In the genomic region with DNA sequence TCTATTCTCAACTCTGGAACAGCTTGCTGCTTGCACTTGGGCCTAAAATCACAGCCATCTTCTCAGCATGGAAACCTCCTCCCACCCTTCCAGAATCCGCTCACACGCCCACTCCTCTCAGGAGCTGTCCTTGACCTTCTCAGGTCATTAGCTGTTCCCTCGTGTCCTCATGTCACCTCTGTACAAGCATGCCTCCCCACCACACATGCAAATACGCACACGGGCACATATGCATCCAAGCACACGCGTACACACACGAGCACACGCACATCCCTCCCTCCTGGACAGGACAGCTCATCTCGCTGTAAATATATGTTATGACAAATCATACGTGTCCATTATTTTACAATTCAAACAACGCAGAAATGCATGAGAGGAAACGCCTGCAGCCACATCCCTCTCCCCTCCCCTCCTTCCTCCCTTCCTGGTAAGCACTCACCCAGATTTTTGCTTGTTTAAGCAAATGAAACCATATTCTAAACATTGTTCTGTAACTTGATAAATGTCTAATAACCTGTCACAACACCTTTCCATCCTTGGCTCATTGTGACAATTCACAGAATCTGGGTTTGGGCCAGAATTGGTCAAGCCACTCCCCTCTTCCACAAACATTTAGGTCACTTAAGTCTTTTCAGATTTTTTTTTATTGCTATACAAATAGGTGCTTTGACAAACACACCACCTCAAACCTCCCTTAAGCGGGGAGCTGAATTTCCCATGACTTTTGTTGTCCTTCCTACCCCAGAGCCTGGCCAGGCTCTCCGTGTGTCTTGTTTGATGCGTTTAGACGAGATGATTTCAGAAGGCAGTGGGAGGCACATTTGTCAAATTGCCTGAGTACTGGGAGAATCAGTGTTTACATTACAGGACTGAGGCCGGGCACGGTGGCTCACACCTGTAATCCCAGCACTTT, we compare ENCODE assay signal across 1 cellular context.
A peak's percentile ranks its signal among the peaks of the same experiment; 100 is the strongest.
TF ChIP-seq lines count a peak whose summit lies in the region.

No MANE protein-coding gene starts in this region.

TF ChIP-seq in HEK293, 187 proteins besides CTCF, POLR2A, EP300 and RAD21 (continues in another document):
- no peak for TF ChIP-seq ZNF639 (tag by site-specific recombination; IDR thresholded peaks at IDR 0.05)
- no peak for TF ChIP-seq ZNF701 (tag by site-specific recombination; IDR thresholded peaks at IDR 0.05)
- no peak for TF ChIP-seq ZNF610 (tag by site-specific recombination; IDR thresholded peaks at IDR 0.05; ENCODE audit: borderline replicate concordance)
- TF ChIP-seq SP7 (tag by site-specific recombination; IDR thresholded peaks at IDR 0.05), result 0 out of 2 replicates have a peak, but pooled peaks have one; percentile 13
- TF ChIP-seq ZNF48 (tag by site-specific recombination; IDR thresholded peaks at IDR 0.05), result no peak
- TF ChIP-seq ZNF544 (tag by site-specific recombination; IDR thresholded peaks at IDR 0.05), result no peak
- no peak for TF ChIP-seq ZNF692 (tag by site-specific recombination; IDR thresholded peaks at IDR 0.05)
- TF ChIP-seq ZNF549 (tag by site-specific recombination; IDR thresholded peaks at IDR 0.05), result no peak
- TF ChIP-seq ZNF350 (tag by site-specific recombination; IDR thresholded peaks at IDR 0.05), result no peak
- TF ChIP-seq, protein P1, sequence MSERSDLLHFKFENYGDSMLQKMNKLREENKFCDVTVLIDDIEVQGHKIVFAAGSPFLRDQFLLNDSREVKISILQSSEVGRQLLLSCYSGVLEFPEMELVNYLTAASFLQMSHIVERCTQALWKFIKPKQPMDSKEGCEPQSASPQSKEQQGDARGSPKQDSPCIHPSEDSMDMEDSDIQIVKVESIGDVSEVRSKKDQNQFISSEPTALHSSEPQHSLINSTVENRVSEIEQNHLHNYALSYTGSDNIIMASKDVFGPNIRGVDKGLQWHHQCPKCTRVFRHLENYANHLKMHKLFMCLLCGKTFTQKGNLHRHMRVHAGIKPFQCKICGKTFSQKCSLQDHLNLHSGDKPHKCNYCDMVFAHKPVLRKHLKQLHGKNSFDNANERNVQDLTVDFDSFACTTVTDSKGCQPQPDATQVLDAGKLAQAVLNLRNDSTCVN (tag by site-specific recombination; optimal IDR thresholded peaks at IDR 0.05), result no peak
- TF ChIP-seq PRDM1 (tag by site-specific recombination; IDR thresholded peaks at IDR 0.05), result no peak
- peak; percentile 73 for TF ChIP-seq EGR2 (tag by site-specific recombination; IDR thresholded peaks at IDR 0.05; ENCODE audit: low read depth)
- no peak for TF ChIP-seq ZBTB21 (tag by site-specific recombination; IDR thresholded peaks at IDR 0.05)
- TF ChIP-seq, protein P2, sequence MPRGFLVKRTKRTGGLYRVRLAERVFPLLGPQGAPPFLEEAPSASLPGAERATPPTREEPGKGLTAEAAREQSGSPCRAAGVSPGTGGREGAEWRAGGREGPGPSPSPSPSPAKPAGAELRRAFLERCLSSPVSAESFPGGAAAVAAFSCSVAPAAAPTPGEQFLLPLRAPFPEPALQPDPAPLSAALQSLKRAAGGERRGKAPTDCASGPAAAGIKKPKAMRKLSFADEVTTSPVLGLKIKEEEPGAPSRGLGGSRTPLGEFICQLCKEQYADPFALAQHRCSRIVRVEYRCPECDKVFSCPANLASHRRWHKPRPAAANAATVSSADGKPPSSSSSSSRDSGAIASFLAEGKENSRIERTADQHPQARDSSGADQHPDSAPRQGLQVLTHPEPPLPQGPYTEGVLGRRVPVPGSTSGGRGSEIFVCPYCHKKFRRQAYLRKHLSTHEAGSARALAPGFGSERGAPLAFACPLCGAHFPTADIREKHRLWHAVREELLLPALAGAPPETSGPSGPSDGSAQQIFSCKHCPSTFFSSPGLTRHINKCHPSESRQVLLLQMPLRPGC (tag by site-specific recombination; IDR thresholded peaks at IDR 0.05), result no peak
- no peak for TF ChIP-seq RBAK (tag by site-specific recombination; IDR thresholded peaks at IDR 0.05)
- TF ChIP-seq GLIS2 (tag by site-specific recombination; IDR thresholded peaks at IDR 0.05), result no peak
- TF ChIP-seq ZNF221 (tag by site-specific recombination; IDR thresholded peaks at IDR 0.05; ENCODE audit: borderline replicate concordance), result no peak
- TF ChIP-seq, protein P3, sequence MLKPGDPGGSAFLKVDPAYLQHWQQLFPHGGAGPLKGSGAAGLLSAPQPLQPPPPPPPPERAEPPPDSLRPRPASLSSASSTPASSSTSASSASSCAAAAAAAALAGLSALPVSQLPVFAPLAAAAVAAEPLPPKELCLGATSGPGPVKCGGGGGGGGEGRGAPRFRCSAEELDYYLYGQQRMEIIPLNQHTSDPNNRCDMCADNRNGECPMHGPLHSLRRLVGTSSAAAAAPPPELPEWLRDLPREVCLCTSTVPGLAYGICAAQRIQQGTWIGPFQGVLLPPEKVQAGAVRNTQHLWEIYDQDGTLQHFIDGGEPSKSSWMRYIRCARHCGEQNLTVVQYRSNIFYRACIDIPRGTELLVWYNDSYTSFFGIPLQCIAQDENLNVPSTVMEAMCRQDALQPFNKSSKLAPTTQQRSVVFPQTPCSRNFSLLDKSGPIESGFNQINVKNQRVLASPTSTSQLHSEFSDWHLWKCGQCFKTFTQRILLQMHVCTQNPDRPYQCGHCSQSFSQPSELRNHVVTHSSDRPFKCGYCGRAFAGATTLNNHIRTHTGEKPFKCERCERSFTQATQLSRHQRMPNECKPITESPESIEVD (tag by site-specific recombination; IDR thresholded peaks at IDR 0.05), result no peak
- TF ChIP-seq SALL2 (tag by site-specific recombination; IDR thresholded peaks at IDR 0.05; ENCODE audit: borderline replicate concordance), result no peak
- TF ChIP-seq ZNF514 (tag by site-specific recombination; IDR thresholded peaks at IDR 0.05), result no peak
- no peak for TF ChIP-seq ZNF157 (tag by site-specific recombination; IDR thresholded peaks at IDR 0.05)
- no peak for TF ChIP-seq ZNF677 (tag by site-specific recombination; IDR thresholded peaks at IDR 0.05)
- peak; percentile 59 for TF ChIP-seq GLIS1 (tag by site-specific recombination; IDR thresholded peaks at IDR 0.05)
- TF ChIP-seq ZSCAN23 (tag by site-specific recombination; IDR thresholded peaks at IDR 0.05), result no peak
- TF ChIP-seq BCL11B (tag by site-specific recombination; IDR thresholded peaks at IDR 0.05; ENCODE audit: low read depth), result no peak
- no peak for TF ChIP-seq ZNF623 (tag by site-specific recombination; IDR thresholded peaks at IDR 0.05)
- TF ChIP-seq ZNF311 (tag by site-specific recombination; IDR thresholded peaks at IDR 0.05; ENCODE audit: borderline replicate concordance), result no peak
- no peak for TF ChIP-seq ZNF704 (tag by site-specific recombination; IDR thresholded peaks at IDR 0.05)
- TF ChIP-seq ZNF37A (tag by site-specific recombination; IDR thresholded peaks at IDR 0.05), result no peak
- TF ChIP-seq ZSCAN30 (tag by site-specific recombination; IDR thresholded peaks at IDR 0.05), result no peak
- no peak for TF ChIP-seq ZNF362 (tag by site-specific recombination; IDR thresholded peaks at IDR 0.05)
- TF ChIP-seq ZNF174 (tag by site-specific recombination; IDR thresholded peaks at IDR 0.05), result no peak
- TF ChIP-seq ZFHX2 (tag by site-specific recombination; conservative IDR thresholded peaks at IDR 0.05), result peak; percentile 69
- no peak for TF ChIP-seq ZFP69B (tag by site-specific recombination; IDR thresholded peaks at IDR 0.05)
- no peak for TF ChIP-seq ZNF18 (tag by site-specific recombination; IDR thresholded peaks at IDR 0.05)
- no peak for TF ChIP-seq ZNF184 (tag by site-specific recombination; IDR thresholded peaks at IDR 0.05)
- no peak for TF ChIP-seq ZFP41 (tag by site-specific recombination; IDR thresholded peaks at IDR 0.05; ENCODE audit: borderline replicate concordance)
- TF ChIP-seq OSR2 (tag by site-specific recombination; IDR thresholded peaks at IDR 0.05), result no peak
- TF ChIP-seq, protein P4, sequence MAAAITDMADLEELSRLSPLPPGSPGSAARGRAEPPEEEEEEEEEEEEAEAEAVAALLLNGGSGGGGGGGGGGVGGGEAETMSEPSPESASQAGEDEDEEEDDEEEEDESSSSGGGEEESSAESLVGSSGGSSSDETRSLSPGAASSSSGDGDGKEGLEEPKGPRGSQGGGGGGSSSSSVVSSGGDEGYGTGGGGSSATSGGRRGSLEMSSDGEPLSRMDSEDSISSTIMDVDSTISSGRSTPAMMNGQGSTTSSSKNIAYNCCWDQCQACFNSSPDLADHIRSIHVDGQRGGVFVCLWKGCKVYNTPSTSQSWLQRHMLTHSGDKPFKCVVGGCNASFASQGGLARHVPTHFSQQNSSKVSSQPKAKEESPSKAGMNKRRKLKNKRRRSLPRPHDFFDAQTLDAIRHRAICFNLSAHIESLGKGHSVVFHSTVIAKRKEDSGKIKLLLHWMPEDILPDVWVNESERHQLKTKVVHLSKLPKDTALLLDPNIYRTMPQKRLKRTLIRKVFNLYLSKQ (tag by site-specific recombination; IDR thresholded peaks at IDR 0.05; ENCODE audit: borderline replicate concordance), result no peak
- TF ChIP-seq, protein P5, sequence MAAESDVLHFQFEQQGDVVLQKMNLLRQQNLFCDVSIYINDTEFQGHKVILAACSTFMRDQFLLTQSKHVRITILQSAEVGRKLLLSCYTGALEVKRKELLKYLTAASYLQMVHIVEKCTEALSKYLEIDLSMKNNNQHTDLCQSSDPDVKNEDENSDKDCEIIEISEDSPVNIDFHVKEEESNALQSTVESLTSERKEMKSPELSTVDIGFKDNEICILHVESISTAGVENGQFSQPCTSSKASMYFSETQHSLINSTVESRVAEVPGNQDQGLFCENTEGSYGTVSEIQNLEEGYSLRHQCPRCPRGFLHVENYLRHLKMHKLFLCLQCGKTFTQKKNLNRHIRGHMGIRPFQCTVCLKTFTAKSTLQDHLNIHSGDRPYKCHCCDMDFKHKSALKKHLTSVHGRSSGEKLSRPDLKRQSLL (tag by site-specific recombination; IDR thresholded peaks at IDR 0.05), result no peak
- TF ChIP-seq ZNF768 (tag by site-specific recombination; IDR thresholded peaks at IDR 0.05), result no peak
- no peak for TF ChIP-seq GLI4 (tag by site-specific recombination; IDR thresholded peaks at IDR 0.05)
- no peak for TF ChIP-seq YY2 (tag by site-specific recombination; IDR thresholded peaks at IDR 0.05)
- TF ChIP-seq SP3 (tag by site-specific recombination; IDR thresholded peaks at IDR 0.05), result no peak
- TF ChIP-seq ZNF624 (tag by site-specific recombination; IDR thresholded peaks at IDR 0.05), result no peak
- no peak for TF ChIP-seq ZNF510 (tag by site-specific recombination; IDR thresholded peaks at IDR 0.05; ENCODE audit: insufficient replicate concordance)
- TF ChIP-seq ZNF140 (tag by site-specific recombination; IDR thresholded peaks at IDR 0.05), result no peak
- TF ChIP-seq ZNF501 (tag by site-specific recombination; IDR thresholded peaks at IDR 0.05), result no peak
